ENCODE assay signal across 16 cellular contexts in the genomic region with DNA sequence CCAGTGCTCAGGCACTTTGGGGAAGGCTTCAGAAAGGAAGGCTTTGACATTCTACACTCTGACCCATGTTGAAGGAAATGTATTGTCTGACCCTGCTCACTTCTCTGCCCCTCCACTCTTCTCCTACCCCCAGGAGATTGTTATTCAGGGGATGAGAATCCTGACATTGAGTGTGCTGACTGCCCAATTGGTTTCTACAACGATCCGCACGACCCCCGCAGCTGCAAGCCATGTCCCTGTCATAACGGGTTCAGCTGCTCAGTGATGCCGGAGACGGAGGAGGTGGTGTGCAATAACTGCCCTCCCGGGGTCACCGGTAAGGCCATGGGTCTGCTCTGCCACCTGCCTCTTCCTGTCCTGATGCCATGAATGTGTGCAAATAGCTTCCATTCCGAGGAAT. TPM values are rescaled to one million over a fixed set of nuclear protein-coding genes. Genes with fewer than 3 reads are reported as not detected.
"Had no signal": no experiment of that assay in that cellular context is flagged by ENCODE, and none has a peak within 500 bp of the region (broad histone marks: within the 10 kb centered on the region; RNA-seq: fewer than 3 reads in every experiment).

No MANE protein-coding gene starts in this region.

- H3K27ac Mint-ChIP-seq: progenitor cell of endocrine pancreas; stimulated activated memory B cell treated with anti-CD40 and anti-IgM and Interleukin-4, amounts not matched to agents 10 μg/mL and 1 μg/mL and 100 μg/mL, for 72 hours; stimulated activated naive CD8-positive, alpha-beta T cell treated with anti-CD3 and anti-CD28 coated beads, Interleukin-15, Interleukin-2, amounts not matched to agents 100 ng/mL and 50 ng/mL, for 24 hours had no signal

- H3K9me3 Mint-ChIP-seq: naive thymus-derived CD8-positive, alpha-beta T cell; neural crest cell; stimulated activated memory B cell treated with anti-CD40 and anti-IgM and Interleukin-4, amounts not matched to agents 10 μg/mL and 1 μg/mL and 100 μg/mL, for 72 hours; stimulated activated naive CD8-positive, alpha-beta T cell treated with anti-CD3 and anti-CD28 coated beads, Interleukin-15, Interleukin-2, amounts not matched to agents 100 ng/mL and 50 ng/mL, for 24 hours had no signal

- H3K27me3 Mint-ChIP-seq: progenitor cell of endocrine pancreas; stimulated activated naive CD8-positive, alpha-beta T cell treated with anti-CD3 and anti-CD28 coated beads, Interleukin-15, Interleukin-2, amounts not matched to agents 100 ng/mL and 50 ng/mL, for 24 hours had no signal

- H3K4me1 ChIP-seq: pancreas, tibial artery, upper lobe of left lung, uterus had no signal

- FAIRE-seq: endometrium, pancreas had no signal

- H3K27ac ChIP-seq: esophagus squamous epithelium, pancreas, right lobe of liver, tibial artery, upper lobe of left lung, uterus had no signal

- DNase-seq: effector memory CD4-positive, alpha-beta T cell; esophagus squamous epithelium; upper lobe of left lung had no signal

- H3K36me3 Mint-ChIP-seq: naive thymus-derived CD8-positive, alpha-beta T cell; stimulated activated memory B cell treated with anti-CD40 and anti-IgM and Interleukin-4, amounts not matched to agents 10 μg/mL and 1 μg/mL and 100 μg/mL, for 72 hours had no signal

- H3K4me3 ChIP-seq: esophagus squamous epithelium, gastroesophageal sphincter, lung, mucosa of descending colon, pancreas, right lobe of liver, tibial artery, upper lobe of left lung, uterus had no signal

- H3K4me3 Mint-ChIP-seq: naive thymus-derived CD8-positive, alpha-beta T cell; neural crest cell; stimulated activated memory B cell treated with anti-CD40 and anti-IgM and Interleukin-4, amounts not matched to agents 10 μg/mL and 1 μg/mL and 100 μg/mL, for 72 hours; stimulated activated naive CD8-positive, alpha-beta T cell treated with anti-CD3 and anti-CD28 coated beads, Interleukin-15, Interleukin-2, amounts not matched to agents 100 ng/mL and 50 ng/mL, for 24 hours had no signal

- H3K36me3 ChIP-seq: pancreas, right lobe of liver, tibial artery, upper lobe of left lung, uterus had no signal

- H3K9me3 ChIP-seq: esophagus squamous epithelium, gastroesophageal sphincter, mucosa of descending colon, pancreas, right lobe of liver, tibial artery, upper lobe of left lung, uterus had no signal

- H3K27me3 ChIP-seq: esophagus squamous epithelium, gastroesophageal sphincter, pancreas, right lobe of liver, tibial artery, upper lobe of left lung, uterus had no signal

RNA-seq across cellular contexts. Expression of a gene that starts 41.3 kb away (rescaled TPM):
- total RNA-seq: naive thymus-derived CD8-positive, alpha-beta T cell; neural crest cell had no signal
- polyA plus RNA-seq: naive thymus-derived CD8-positive, alpha-beta T cell had no signal
